Comparison of ENCODE assay signal across 8 cellular contexts in the genomic region with DNA sequence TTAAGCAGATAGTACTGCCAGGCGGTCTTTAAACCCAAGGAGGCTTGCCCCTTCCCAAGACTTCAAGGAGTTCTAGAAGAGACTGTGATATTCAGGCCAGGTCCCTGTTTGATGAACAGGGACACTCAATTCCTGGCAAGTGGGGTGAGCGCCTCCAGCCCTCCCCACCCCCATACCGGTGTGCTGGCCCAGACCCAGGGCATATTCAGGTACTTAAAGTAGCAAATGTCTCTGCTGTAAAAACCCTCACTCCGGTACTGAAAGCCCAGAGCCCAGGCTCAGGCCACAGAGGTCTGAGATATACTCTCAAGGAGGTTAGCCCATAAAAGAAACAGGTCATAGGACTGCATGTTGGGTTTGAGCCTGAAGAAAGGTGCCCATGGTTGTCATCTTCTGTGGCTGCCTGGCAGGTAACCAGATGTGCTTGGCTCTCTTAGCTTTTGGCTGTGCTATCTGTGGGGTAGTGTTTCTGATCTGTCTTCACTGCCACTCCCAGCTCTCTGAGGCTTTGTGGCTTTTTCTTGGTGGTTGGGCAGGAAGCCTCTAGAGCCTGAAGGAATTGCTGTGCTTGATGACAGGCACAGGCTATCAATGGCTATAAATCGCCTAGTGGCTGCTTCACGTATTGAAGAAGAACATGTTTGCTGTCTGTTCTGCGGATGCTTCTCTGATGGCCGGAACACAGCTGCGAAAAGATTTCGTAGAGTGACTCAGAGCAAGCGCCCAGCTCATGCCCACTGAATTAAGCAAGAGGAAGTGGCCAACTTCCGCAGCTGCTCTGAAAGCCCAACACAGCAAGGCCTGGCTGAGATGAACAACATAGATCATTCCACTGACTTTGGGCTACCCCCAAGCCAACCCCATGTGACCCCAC.
DNase-seq lines count a peak whose midpoint lies in the region; ATAC-seq lines count a peak whose summit lies in the region.

No MANE protein-coding gene starts in this region.

- DNase-seq in T follicular helper cell (ENCODE audit: low read depth) (peak; percentile 61), amygdala (lab: John Stamatoyannopoulos, UW) (peak in 35 of 56 donors; percentile 12 to 76 (median 45)), NCI-H1417 treated with DMSO at 0.1 percent for 48 hours (lab: John Stamatoyannopoulos, UW) (no peak), COLO829 (ENCODE audit: low spot score) (no peak)
- peak; percentile 43 to 61 (median 56) for DNase-seq in stimulated activated CD4-positive, alpha-beta T cell treated with anti-CD3 and anti-CD28 coated beads, TNF-alpha, amount 100 ng/mL, for 48 hours (ENCODE audit: low read depth in 3 of 3)

- peak overlapping the region; percentile 41 for H3K27ac ChIP-seq in layer of hippocampus (ENCODE audit: low read depth, low read length)

- H3K27me3 ChIP-seq in layer of hippocampus (ENCODE audit: control insufficient read depth, insufficient read depth, low read length) = no peaks in the 10 kb centered on the region

- ATAC-seq in GM18517 (IDR thresholded peaks at IDR 0.05; ENCODE audit: unreplicated experiment) (peak; percentile 82), HG03060 (IDR thresholded peaks at IDR 0.05; ENCODE audit: low read depth, unreplicated experiment) (peak; percentile 84)

Comparison
In these comparisons a context has a peak if more than half of its experiments do, and no peak if none do; other contexts are left out.
1. DNase-seq: peak in T follicular helper cell (single experiment), amygdala (35 of 56) and stimulated activated CD4-positive, alpha-beta T cell treated with anti-CD3 and anti-CD28 coated beads, TNF-alpha, amount 100 ng/mL, for 48 hours (3 of 3); none in NCI-H1417 treated with DMSO at 0.1 percent for 48 hours (single experiment) and COLO829 (single experiment).